8 cellular contexts compared by ENCODE assay signal in the genomic region with DNA sequence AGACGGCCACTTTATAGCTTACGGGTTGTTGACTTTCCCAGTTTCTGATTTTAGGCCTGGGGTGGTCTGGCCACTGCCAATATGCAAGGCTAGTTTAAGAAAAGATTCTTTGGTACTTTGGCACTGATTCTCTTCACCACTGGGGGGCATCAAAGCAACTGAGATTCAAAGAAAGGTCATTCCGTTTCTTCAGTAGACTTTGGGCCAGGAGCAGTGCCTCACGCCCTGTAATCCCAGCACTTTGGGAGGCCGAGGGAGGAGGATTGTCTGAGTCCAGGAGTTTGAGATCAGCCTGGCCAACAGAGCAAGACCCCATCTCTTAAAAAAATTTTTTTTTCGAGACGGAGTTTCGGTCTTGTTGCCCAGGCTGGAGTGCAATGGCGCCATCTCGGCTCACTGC. TPM values are rescaled to one million over a fixed set of nuclear protein-coding genes. Genes with fewer than 3 reads are reported as not detected.
DNase-seq lines count a peak whose midpoint lies in the region; ATAC-seq, FAIRE-seq and TF ChIP-seq lines count a peak whose summit lies in the region.

No MANE protein-coding gene starts in this region.

- TF ChIP-seq CTCF in esophagus squamous epithelium (IDR thresholded peaks at IDR 0.05) = peak; percentile 28 to 63 (median 38)
- TF ChIP-seq CTCF in parathyroid adenoma (IDR thresholded peaks at IDR 0.05) = peak; percentile 43

- H3K4me2 ChIP-seq in parathyroid adenoma (ENCODE audit: low read length) = no peak overlapping the region

- H3K9ac ChIP-seq in parathyroid adenoma = no peak overlapping the region

- 68 to 86% methylated on average over 5 to 10 of the region's 10 CpGs for WGBS in esophagus squamous epithelium, 2 donors

- no peaks in the 10 kb centered on the region for H3K79me2 ChIP-seq in parathyroid adenoma

- H2AFZ ChIP-seq in parathyroid adenoma = no peak overlapping the region

- intact Hi-C loops in esophagus squamous epithelium (cut with DNase I) = no loop called here

- FAIRE-seq in GM18507 (lab: Jason Lieb, UNC) = peak; percentile 80

- H3K27me3 ChIP-seq in esophagus squamous epithelium (no peaks in the 10 kb centered on the region), parathyroid adenoma (ENCODE audit: control insufficient read depth, insufficient read depth, low read length) (no peaks in the 10 kb centered on the region)

- H3K4me1 ChIP-seq in esophagus squamous epithelium (no peaks in the 10 kb centered on the region), parathyroid adenoma (no peaks in the 10 kb centered on the region)

- no peak overlapping the region for H3K27ac ChIP-seq in esophagus squamous epithelium
- H3K27ac ChIP-seq in parathyroid adenoma = no peak overlapping the region

- peak; percentile 44; the same call in 1 of the 3 replicates for ATAC-seq in SK-N-SH treated with all-trans-retinoic acid at 6 μM for 48 hours

- peaks cover 22 to 100% (median 54%) of the 10 kb centered on the region in 3 donors for H3K36me3 ChIP-seq in esophagus squamous epithelium
- H3K36me3 ChIP-seq in parathyroid adenoma (ENCODE audit: control insufficient read depth, insufficient read depth, low read length) = no peaks in the 10 kb centered on the region

- H3K4me3 ChIP-seq in esophagus squamous epithelium (no peak overlapping the region), parathyroid adenoma (ENCODE audit: low read depth, low read length) (no peak overlapping the region)

- DNase-seq in Ammon's horn (ENCODE audit: low spot score) (peak; percentile 33), GM18507 (ENCODE audit: extremely low spot score, insufficient read length, low read depth) (no peak), esophagus squamous epithelium (lab: John Stamatoyannopoulos, UW) (no peak), UCSD-AML1 (lab: John Stamatoyannopoulos, UW; ENCODE audit: unreplicated experiment) (no peak), NCI-H510A treated with DMSO at 0.1 percent for 48 hours (lab: John Stamatoyannopoulos, UW) (no peak)
- DNase-seq in stimulated activated CD4-positive, alpha-beta T cell treated with anti-CD3 and anti-CD28 coated beads, Interleukin-4, amount 100 ng/mL, for 1 hour = no peak

- H3K9me3 ChIP-seq in esophagus squamous epithelium (no peaks in the 10 kb centered on the region), parathyroid adenoma (ENCODE audit: control insufficient read depth, low read length) (no peaks in the 10 kb centered on the region)

- no peak for TF ChIP-seq POLR2A in esophagus squamous epithelium (IDR thresholded peaks at IDR 0.05)

TF ChIP-seq in SK-N-SH treated with all-trans-retinoic acid at 6 μM for 48 hours, 23 proteins besides CTCF, POLR2A, EP300 and RAD21:
- TF ChIP-seq ESRRG (CRISPR knock-in tag; IDR thresholded peaks at IDR 0.05) = no peak
- TF ChIP-seq PPARA (CRISPR knock-in tag; IDR thresholded peaks at IDR 0.05; ENCODE audit: borderline replicate concordance) = no peak
- no peak for TF ChIP-seq ZFP3 (CRISPR knock-in tag; IDR thresholded peaks at IDR 0.05)
- TF ChIP-seq ZNF565 (CRISPR knock-in tag; conservative IDR thresholded peaks at IDR 0.05; ENCODE audit: low read depth) = no peak
TF ChIP-seq in SK-N-SH treated with all-trans-retinoic acid at 6 μM for 48 hours: peak in this region for 0.

RNA-seq across cellular contexts. Expression of gene RPA1, which starts 53.0 kb away (rescaled TPM):
- total RNA-seq in esophagus squamous epithelium = 10 to 100 TPM; 16.3 to 29.8 (median 25.6) TPM

RNA-seq across cellular contexts. Expression of gene SMYD4, which starts 53.1 kb away (rescaled TPM):
- 1 to 10 TPM; 5.0 to 9.0 (median 6.5) TPM for total RNA-seq in esophagus squamous epithelium
